In the genomic region with DNA sequence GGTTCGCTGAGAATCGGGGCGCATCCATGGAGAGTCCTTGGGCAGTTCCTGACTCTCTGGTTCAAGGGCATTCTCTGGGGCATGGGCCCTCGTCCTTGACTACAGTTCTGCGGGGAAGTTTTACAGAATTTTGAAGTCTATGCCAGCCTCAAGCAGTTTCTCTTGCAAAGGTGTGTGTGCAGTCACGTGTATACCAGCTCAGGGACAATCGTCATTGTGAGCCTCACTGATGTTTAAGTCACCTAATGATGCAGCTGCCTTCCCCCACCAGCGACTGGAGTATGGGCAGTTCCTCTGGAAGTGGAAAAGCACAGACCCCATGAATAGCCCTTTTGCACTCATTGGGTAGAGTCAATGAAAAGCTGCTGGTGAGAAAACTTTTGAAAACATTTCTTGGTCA, we compare ENCODE assay signal across 12 cellular contexts. TPM values are rescaled to one million over a fixed set of nuclear protein-coding genes. Genes with fewer than 3 reads are reported as not detected.
DNase-seq lines count a peak whose midpoint lies in the region; ATAC-seq and TF ChIP-seq lines count a peak whose summit lies in the region.
"Had no signal": no experiment of that assay in that cellular context is flagged by ENCODE, and none has a peak within 500 bp of the region (broad histone marks: within the 10 kb centered on the region; RNA-seq: fewer than 3 reads in every experiment).

No MANE protein-coding gene starts in this region.

- ATAC-seq in heart right ventricle: no peak
- ATAC-seq in left cardiac atrium: no peak
- no peak for ATAC-seq in activated CD8-positive, alpha-beta T cell treated with anti-CD3 and anti-CD28 coated beads, Interleukin-2, amount 10 ng/mL, durations not matched to agents 7 days and 5 days
- ATAC-seq in left lung: no peak
- ATAC-seq in HG02852 (IDR thresholded peaks at IDR 0.05; ENCODE audit: unreplicated experiment): no peak

- H3K9me3 Mint-ChIP-seq in activated CD8-positive, alpha-beta T cell treated with anti-CD3 and anti-CD28 coated beads, Interleukin-2, amount 10 ng/mL, durations not matched to agents 7 days and 5 days (ENCODE audit: insufficient read depth): no peaks in the 10 kb centered on the region
- no peaks in the 10 kb centered on the region for H3K9me3 Mint-ChIP-seq in mesothelial cell of epicardium

- peaks cover 0 to 6% (median 0%) of the 10 kb centered on the region in 11 donors for H3K9me3 ChIP-seq in heart right ventricle
- H3K9me3 ChIP-seq in vagina: no peaks in the 10 kb centered on the region
- H3K9me3 ChIP-seq in left lung: no peaks in the 10 kb centered on the region
- H3K9me3 ChIP-seq: SJCRH30 had no signal

- 71 to 75% methylated on average over 8 of the region's 8 CpGs for WGBS in heart right ventricle, 2 donors

- intact Hi-C loops in heart right ventricle (cut with DNase I): loop anchor here in 2 of 10 donors (5.0 to 10.0 kb wide), 2 partner anchors 92 to 94 kb away; no protein-coding TSS in a partner anchor
- intact Hi-C loops in left cardiac atrium (cut with DNase I): no loop called here
- intact Hi-C loops in vagina (cut with DNase I): no loop called here
- intact Hi-C loops in left lung (cut with DNase I): loop anchor here in 1 of 2 donors (10.0 kb wide), 1 partner anchor 94 kb away; no protein-coding TSS in a partner anchor

- H3K4me3 ChIP-seq in heart right ventricle (peak overlapping the region in 8 of 10 donors; percentile 67 to 83 (median 72)), vagina (peak overlapping the region; percentile 58 to 74), left lung (peak overlapping the region in 1 of 2 donors; percentile 72)
- H3K4me3 ChIP-seq: SJCRH30 had no signal

- POLR2A ChIA-PET in activated CD8-positive, alpha-beta T cell treated with anti-CD3 and anti-CD28 coated beads, Interleukin-2, amount 10 ng/mL, durations not matched to agents 7 days and 5 days (lab: Charles Lee): no interaction called here

- H3K36me3 Mint-ChIP-seq in activated CD8-positive, alpha-beta T cell treated with anti-CD3 and anti-CD28 coated beads, Interleukin-2, amount 10 ng/mL, durations not matched to agents 7 days and 5 days (ENCODE audit: low read depth): no peaks in the 10 kb centered on the region
- H3K36me3 Mint-ChIP-seq in mesothelial cell of epicardium: no peaks in the 10 kb centered on the region

- H3K4me1 ChIP-seq in heart right ventricle (peaks cover 0 to 39% (median 5%) of the 10 kb centered on the region in 9 donors), vagina (peaks cover 23% of the 10 kb centered on the region), left lung (peaks cover 0 to 41% of the 10 kb centered on the region in 2 donors)
- H3K4me1 ChIP-seq: SJCRH30 had no signal

- H3K27ac ChIP-seq in heart right ventricle (no peak overlapping the region), vagina (no peak overlapping the region), left lung (no peak overlapping the region)
- H3K27ac ChIP-seq: C4-2B, SJCRH30 had no signal

- no peak for TF ChIP-seq POLR2A in vagina (IDR thresholded peaks at IDR 0.05)

- H3K27me3 ChIP-seq in heart right ventricle (peaks cover 0 to 21% (median 15%) of the 10 kb centered on the region in 7 donors), vagina (no peaks in the 10 kb centered on the region), left lung (peaks cover 0 to 13% of the 10 kb centered on the region in 2 donors)
- H3K27me3 ChIP-seq: SJCRH30 had no signal

- no peak overlapping the region for H3K27ac Mint-ChIP-seq in activated CD8-positive, alpha-beta T cell treated with anti-CD3 and anti-CD28 coated beads, Interleukin-2, amount 10 ng/mL, durations not matched to agents 7 days and 5 days
- H3K27ac Mint-ChIP-seq in mesothelial cell of epicardium: no peak overlapping the region

- CTCF ChIA-PET in activated CD8-positive, alpha-beta T cell treated with anti-CD3 and anti-CD28 coated beads, Interleukin-2, amount 10 ng/mL, durations not matched to agents 7 days and 5 days (lab: Charles Lee): interaction anchor here (0.7 to 1.8 kb wide), 4 partner anchors 16 to 93 kb away, joined by 3 to 9 read pairs (median 4); no protein-coding TSS in a partner anchor

- H3K36me3 ChIP-seq in heart right ventricle: no peaks in the 10 kb centered on the region
- H3K36me3 ChIP-seq in vagina: no peaks in the 10 kb centered on the region
- no peaks in the 10 kb centered on the region for H3K36me3 ChIP-seq in left lung
- H3K36me3 ChIP-seq: SJCRH30 had no signal

- H3K4me1 Mint-ChIP-seq in activated CD8-positive, alpha-beta T cell treated with anti-CD3 and anti-CD28 coated beads, Interleukin-2, amount 10 ng/mL, durations not matched to agents 7 days and 5 days (ENCODE audit: low read depth): peaks cover 12% of the 10 kb centered on the region
- peaks cover 14% of the 10 kb centered on the region for H3K4me1 Mint-ChIP-seq in mesothelial cell of epicardium

- H3K27me3 Mint-ChIP-seq in activated CD8-positive, alpha-beta T cell treated with anti-CD3 and anti-CD28 coated beads, Interleukin-2, amount 10 ng/mL, durations not matched to agents 7 days and 5 days (ENCODE audit: low read depth): peaks cover 47% of the 10 kb centered on the region
- peaks cover 70% of the 10 kb centered on the region for H3K27me3 Mint-ChIP-seq in mesothelial cell of epicardium (ENCODE audit: low read depth)

- DNase-seq in heart right ventricle (no peak), left cardiac atrium (no peak), mesothelial cell of epicardium (ENCODE audit: low spot score in 2 of 2, unreplicated experiment in 2 of 2) (no peak), vagina (ENCODE audit: extremely low spot score in 2 of 2) (no peak), left lung (no peak), NCI-H1048 (lab: John Stamatoyannopoulos, UW) (no peak)
- DNase-seq in activated CD8-positive, alpha-beta T cell treated with anti-CD3 and anti-CD28 coated beads, Interleukin-2, amount 10 ng/mL, durations not matched to agents 7 days and 5 days: no peak
- DNase-seq: effector CD8-positive, alpha-beta T cell; NCI-H2081; SJCRH30 had no signal

- peak overlapping the region; percentile 84 for H3K4me3 Mint-ChIP-seq in activated CD8-positive, alpha-beta T cell treated with anti-CD3 and anti-CD28 coated beads, Interleukin-2, amount 10 ng/mL, durations not matched to agents 7 days and 5 days
- peak overlapping the region; percentile 78 for H3K4me3 Mint-ChIP-seq in mesothelial cell of epicardium

- TF ChIP-seq CTCF in heart right ventricle (IDR thresholded peaks at IDR 0.05) (no peak), mesothelial cell of epicardium (IDR thresholded peaks at IDR 0.05; ENCODE audit: unreplicated experiment) (no peak), vagina (IDR thresholded peaks at IDR 0.05) (no peak), left lung (IDR thresholded peaks at IDR 0.05) (no peak)

RNA-seq across cellular contexts. Expression of gene PLCG2, which starts 1.3 kb away (rescaled TPM):
- total RNA-seq in heart right ventricle (10 to 100 TPM in 2 of 10 donors, 1 to 10 TPM in 8; 4.1 to 18.2 (median 6.9) TPM), left cardiac atrium (10 to 100 TPM; 14.1 to 16.0 TPM), mesothelial cell of epicardium (3.1 to 5.7 TPM (median 4.2 TPM) in 3 replicates), vagina (14.2 TPM), left lung (10 to 100 TPM; 22.5 to 48.7 TPM)
- 1 to 10 TPM; 2.4 to 5.6 TPM for polyA plus RNA-seq in heart right ventricle
- 10 to 100 TPM; 10.1 to 11.1 TPM for total RNA-seq in activated CD8-positive, alpha-beta T cell treated with anti-CD3 and anti-CD28 coated beads, Interleukin-2, amount 10 ng/mL, durations not matched to agents 7 days and 5 days
